In genomic region chr9:10095208-10095607, GRCh38 we compare ENCODE assay signal across 6 cellular contexts.
"Had no signal": no experiment of that assay in that cellular context is flagged by ENCODE, and none has a peak within 500 bp of the region (broad histone marks: within the 10 kb centered on the region; RNA-seq: fewer than 3 reads in every experiment).

No MANE protein-coding gene starts in this region.

- ATAC-seq: HepG2, K562 had no signal

- H3K27ac ChIP-seq: HL-60 had no signal

- H3K4me3 ChIP-seq: K562 had no signal

- DNase-seq: IMR-90, KBM-7, KG1 had no signal
